ENCODE assay signal across 1 cellular context in the genomic region with DNA sequence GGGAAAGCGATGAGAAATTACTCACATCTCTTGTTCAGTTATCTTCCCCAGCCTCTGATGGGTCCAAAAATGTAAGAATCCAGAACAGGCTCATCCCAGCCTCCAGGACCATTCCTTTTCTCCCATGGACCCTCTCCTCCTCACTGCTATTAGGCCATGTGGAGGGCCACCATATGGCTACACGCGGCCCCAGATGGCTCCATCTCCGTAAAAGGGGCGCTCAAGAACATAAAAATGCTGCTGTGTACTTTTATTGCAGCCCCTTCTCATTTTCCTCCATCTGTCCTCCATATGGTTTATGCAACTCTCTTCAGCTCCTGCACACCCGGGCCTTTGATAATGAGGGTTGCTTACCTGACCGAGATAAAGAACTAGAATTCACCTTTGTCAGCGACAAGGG.
TF ChIP-seq lines count a peak whose summit lies in the region.

No MANE protein-coding gene starts in this region.

TF ChIP-seq in GM23338, 12 proteins besides CTCF, POLR2A, EP300 and RAD21 (continued from another document):
- TF ChIP-seq, protein P1, sequence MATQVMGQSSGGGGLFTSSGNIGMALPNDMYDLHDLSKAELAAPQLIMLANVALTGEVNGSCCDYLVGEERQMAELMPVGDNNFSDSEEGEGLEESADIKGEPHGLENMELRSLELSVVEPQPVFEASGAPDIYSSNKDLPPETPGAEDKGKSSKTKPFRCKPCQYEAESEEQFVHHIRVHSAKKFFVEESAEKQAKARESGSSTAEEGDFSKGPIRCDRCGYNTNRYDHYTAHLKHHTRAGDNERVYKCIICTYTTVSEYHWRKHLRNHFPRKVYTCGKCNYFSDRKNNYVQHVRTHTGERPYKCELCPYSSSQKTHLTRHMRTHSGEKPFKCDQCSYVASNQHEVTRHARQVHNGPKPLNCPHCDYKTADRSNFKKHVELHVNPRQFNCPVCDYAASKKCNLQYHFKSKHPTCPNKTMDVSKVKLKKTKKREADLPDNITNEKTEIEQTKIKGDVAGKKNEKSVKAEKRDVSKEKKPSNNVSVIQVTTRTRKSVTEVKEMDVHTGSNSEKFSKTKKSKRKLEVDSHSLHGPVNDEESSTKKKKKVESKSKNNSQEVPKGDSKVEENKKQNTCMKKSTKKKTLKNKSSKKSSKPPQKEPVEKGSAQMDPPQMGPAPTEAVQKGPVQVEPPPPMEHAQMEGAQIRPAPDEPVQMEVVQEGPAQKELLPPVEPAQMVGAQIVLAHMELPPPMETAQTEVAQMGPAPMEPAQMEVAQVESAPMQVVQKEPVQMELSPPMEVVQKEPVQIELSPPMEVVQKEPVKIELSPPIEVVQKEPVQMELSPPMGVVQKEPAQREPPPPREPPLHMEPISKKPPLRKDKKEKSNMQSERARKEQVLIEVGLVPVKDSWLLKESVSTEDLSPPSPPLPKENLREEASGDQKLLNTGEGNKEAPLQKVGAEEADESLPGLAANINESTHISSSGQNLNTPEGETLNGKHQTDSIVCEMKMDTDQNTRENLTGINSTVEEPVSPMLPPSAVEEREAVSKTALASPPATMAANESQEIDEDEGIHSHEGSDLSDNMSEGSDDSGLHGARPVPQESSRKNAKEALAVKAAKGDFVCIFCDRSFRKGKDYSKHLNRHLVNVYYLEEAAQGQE (IDR thresholded peaks at IDR 0.05; ENCODE audit: unreplicated experiment): no peak
- no peak for TF ChIP-seq EZH2phosphoT487 (IDR thresholded peaks at IDR 0.05; ENCODE audit: unreplicated experiment)
